15 cellular contexts compared by ENCODE assay signal in genomic region chr9:85876628-85877027, GRCh38.
"Had no signal": no experiment of that assay in that cellular context is flagged by ENCODE, and none has a peak within 500 bp of the region (broad histone marks: within the 10 kb centered on the region; RNA-seq: fewer than 3 reads in every experiment).

No MANE protein-coding gene starts in this region.

- FAIRE-seq: colon had no signal

- H3K36me3 ChIP-seq: lower lobe of right lung, neutrophil, WERI-Rb-1 had no signal

- H3K27ac ChIP-seq: lower lobe of right lung, neutrophil, thoracic aorta, WERI-Rb-1 had no signal

- H3K27me3 ChIP-seq: neutrophil had no signal

- H3K4me3 ChIP-seq: lower lobe of right lung, thoracic aorta had no signal

- DNase-seq: activated CD4-positive, alpha-beta T cell treated with anti-CD3 and anti-CD28 coated beads for 4 hours; activated CD8-positive, alpha-beta memory T cell treated with anti-CD3 and anti-CD28 coated beads, Interleukin-2, amount 50 U/mL, for 48 hours; activated CD8-positive, alpha-beta T cell treated with anti-CD3 and anti-CD28 coated beads for 36 hours; activated naive CD4-positive, alpha-beta T cell treated with anti-CD3 and anti-CD28 coated beads, Interleukin-2, amount 10 ng/mL, durations not matched to agents 7 days and 5 days; effector CD4-positive, alpha-beta T cell; hypothalamus; lower lobe of right lung; naive thymus-derived CD8-positive, alpha-beta T cell; stimulated activated CD4-positive, alpha-beta T cell treated with anti-CD3 and anti-CD28 coated beads, Interleukin-4, amount 100 ng/mL, for 1 hour; stimulated activated naive CD8-positive, alpha-beta T cell treated with anti-CD3 and anti-CD28 coated beads, Interleukin-15, amount 100 ng/mL, for 72 hours; WERI-Rb-1 had no signal

- ATAC-seq: activated CD8-positive, alpha-beta T cell treated with anti-CD3 and anti-CD28 coated beads for 36 hours; lower lobe of right lung; naive thymus-derived CD8-positive, alpha-beta T cell; sciatic nerve; stimulated activated naive CD8-positive, alpha-beta T cell treated with anti-CD3 and anti-CD28 coated beads, Interleukin-15, amount 100 ng/mL, for 72 hours had no signal

- H3K9me3 ChIP-seq: lower lobe of right lung, neutrophil, thoracic aorta had no signal

- H3K4me1 ChIP-seq: lower lobe of right lung had no signal
